10 cellular contexts compared by ENCODE assay signal in genomic region chr14:36747411-36748184, GRCh38.
DNase-seq lines count a peak whose midpoint lies in the region; ATAC-seq, FAIRE-seq and TF ChIP-seq lines count a peak whose summit lies in the region.
"Had no signal": no experiment of that assay in that cellular context is flagged by ENCODE, and none has a peak within 500 bp of the region (broad histone marks: within the 10 kb centered on the region; RNA-seq: fewer than 3 reads in every experiment).

No MANE protein-coding gene starts in this region.

- 46 to 59% methylated on average over 8 of the region's 8 CpGs for WGBS in gastroesophageal sphincter (ENCODE audit: low coverage in 1 of 2), 2 donors

- H3K9me2 ChIP-seq in HCT116 (ENCODE audit: insufficient read depth) = no peaks in the 10 kb centered on the region

- TF ChIP-seq EP300 in gastroesophageal sphincter (IDR thresholded peaks at IDR 0.05) = no peak

- TF ChIP-seq CTCF in C4-2B (conservative IDR thresholded peaks at IDR 0.05) (peak; percentile 91), HCT116 (IDR thresholded peaks at IDR 0.05 in 2 of 3, conservative IDR thresholded peaks at IDR 0.05 in 1 of 3; ENCODE audit: borderline replicate concordance in 1 of 3, insufficient read depth in 1 of 3, low read depth in 2 of 3, low read length in 2 of 3) (peak; percentile 48 to 84 (median 70); a peak in 5 of 6 replicates), VCaP (conservative IDR thresholded peaks at IDR 0.05) (peak; percentile 70), keratinocyte (optimal IDR thresholded peaks at IDR 0.05 in 1 of 3, IDR thresholded peaks at IDR 0.05 in 1 of 3, conservative IDR thresholded peaks at IDR 0.05 in 1 of 3; ENCODE audit: extremely low read depth in 1 of 3, insufficient read depth in 2 of 3, low read length in 3 of 3) (peak; percentile 38 to 59 (median 55)), gastroesophageal sphincter (IDR thresholded peaks at IDR 0.05) (no peak)

- H2AFZ ChIP-seq in HCT116 (ENCODE audit: low read depth, low read length, poor library complexity, severe bottlenecking) (peak overlapping the region; percentile 11), keratinocyte (ENCODE audit: control insufficient read depth, low read length) (no peak overlapping the region)

- H3K27me3 Mint-ChIP-seq in CD8-positive, alpha-beta memory T cell = no peaks in the 10 kb centered on the region

- DNase-seq in HCT116 (ENCODE audit: low read depth, low spot score) (no peak), keratinocyte (ENCODE audit: low read depth, low spot score) (no peak), occipital lobe (lab: John Stamatoyannopoulos, UW) (no peak)
- no peak for DNase-seq in activated CD4-positive, alpha-beta T cell treated with anti-CD3 and anti-CD28 coated beads, Interleukin-2, amount 50 U/mL, for 48 hours
- no peak for DNase-seq in CD8-positive, alpha-beta memory T cell
- DNase-seq: activated CD4-positive, alpha-beta T cell treated with anti-CD3 and anti-CD28 coated beads for 4 hours had no signal

- CTCF ChIA-PET in HCT116 (lab: Charles Lee) = interaction anchor here (0.6 to 2.0 kb wide), 19 partner anchors 8 to 617 kb away, joined by 3 to 16 read pairs (median 6); no protein-coding TSS in a partner anchor
- CTCF ChIA-PET in CD8-positive, alpha-beta memory T cell (lab: Charles Lee) = no interaction called here

- BruUV-seq in HCT116 (replicated peaks; lab: Mats Ljungman, UMichigan) = no TSS peak

- no peak for FAIRE-seq in keratinocyte (lab: Jason Lieb, UNC)
- FAIRE-seq: HTR-8/SVneo had no signal

- no peak overlapping the region for H3K27ac Mint-ChIP-seq in CD8-positive, alpha-beta memory T cell

- H4K20me1 ChIP-seq in HCT116 (ENCODE audit: insufficient read depth) (no peaks in the 10 kb centered on the region), keratinocyte (ENCODE audit: control insufficient read depth, extremely low read depth, insufficient read depth, low read length) (no peaks in the 10 kb centered on the region)

- no peak overlapping the region for H3K9ac ChIP-seq in HCT116 (ENCODE audit: low read length)
- H3K9ac ChIP-seq in keratinocyte (ENCODE audit: control insufficient read depth, extremely low read depth, insufficient read depth, low read length) = no peak overlapping the region

- ATAC-seq in HCT116 (peak; percentile 86), gastroesophageal sphincter (no peak)

- RAD21 ChIA-PET in HCT116 (lab: Charles Lee; ENCODE audit: low non-redundant PET in 1 of 2, low total read pairs in 2 of 2, uncharacterized antibody in 2 of 2, unreplicated experiment in 2 of 2) = interaction anchor here in 1 of 2 experiments (0.5 kb wide), 1 partner anchor 453 kb away, joined by 5 read pairs; no protein-coding TSS in a partner anchor

- no peaks in the 10 kb centered on the region for H3K27me3 ChIP-seq in HCT116 (ENCODE audit: insufficient read depth, low read length)
- H3K27me3 ChIP-seq in keratinocyte (ENCODE audit: control insufficient read depth, extremely low read depth, insufficient read depth, low read length) = peaks cover 3% of the 10 kb centered on the region
- no peaks in the 10 kb centered on the region for H3K27me3 ChIP-seq in gastroesophageal sphincter
- H3K27me3 ChIP-seq in CD8-positive, alpha-beta memory T cell (ENCODE audit: insufficient read depth, low read length, poor library complexity, severe bottlenecking) = no peaks in the 10 kb centered on the region

- H3K79me2 ChIP-seq in HCT116 (ENCODE audit: insufficient read depth, low read length) (no peaks in the 10 kb centered on the region), keratinocyte (ENCODE audit: control insufficient read depth, insufficient read depth, low read length) (no peaks in the 10 kb centered on the region)

- no peaks in the 10 kb centered on the region for H3K36me3 Mint-ChIP-seq in CD8-positive, alpha-beta memory T cell

- H3K4me2 ChIP-seq in HCT116 (ENCODE audit: low read length) = no peak overlapping the region
- H3K4me2 ChIP-seq in keratinocyte (ENCODE audit: control insufficient read depth, extremely low read depth, insufficient read depth, low read depth, low read length) = no peak overlapping the region

- no peaks in the 10 kb centered on the region for H3K4me1 Mint-ChIP-seq in CD8-positive, alpha-beta memory T cell

- H3K36me3 ChIP-seq in HCT116 (ENCODE audit: control insufficient read depth in 1 of 2, insufficient read depth in 2 of 2, low read length in 2 of 2) (no peaks in the 10 kb centered on the region), keratinocyte (ENCODE audit: control insufficient read depth in 2 of 2, extremely low read depth in 1 of 2, insufficient read depth in 2 of 2, low read length in 2 of 2) (no peaks in the 10 kb centered on the region), gastroesophageal sphincter (no peaks in the 10 kb centered on the region)
- H3K36me3 ChIP-seq in CD8-positive, alpha-beta memory T cell (ENCODE audit: insufficient read depth, low read length) = no peaks in the 10 kb centered on the region

- peak; percentile 31 for TF ChIP-seq RAD21 in HCT116 (IDR thresholded peaks at IDR 0.05; ENCODE audit: low read depth)

- H3K4me3 ChIP-seq in HCT116 (replicated peaks in 1 of 2; ENCODE audit: low read depth in 1 of 2, low read length in 2 of 2) (no peak overlapping the region), keratinocyte (ENCODE audit: control insufficient read depth in 2 of 3, extremely low read depth in 1 of 3, insufficient read depth in 2 of 3, low read depth in 1 of 3, low read length in 3 of 3) (no peak overlapping the region), gastroesophageal sphincter (no peak overlapping the region)
- H3K4me3 ChIP-seq in CD8-positive, alpha-beta memory T cell (ENCODE audit: low read length) = no peak overlapping the region

- POLR2A ChIA-PET in HCT116 (lab: Charles Lee) = no interaction called here
- POLR2A ChIA-PET in CD8-positive, alpha-beta memory T cell (lab: Charles Lee) = no interaction called here

- intact Hi-C loops in HCT116 (cut with micrococcal nuclease) = no loop called here

- H3K4me3 Mint-ChIP-seq in CD8-positive, alpha-beta memory T cell = no peak overlapping the region

- no peaks in the 10 kb centered on the region for H3K9me1 ChIP-seq in keratinocyte (ENCODE audit: control insufficient read depth, extremely low read depth, insufficient read depth, low read length)

- H3K9me3 ChIP-seq in HCT116 (ENCODE audit: control insufficient read depth in 1 of 2, insufficient read depth in 1 of 2, low read depth in 1 of 2, low read length in 2 of 2) (no peaks in the 10 kb centered on the region), keratinocyte (ENCODE audit: control insufficient read depth, low read depth, low read length) (no peaks in the 10 kb centered on the region), gastroesophageal sphincter (peaks cover 0 to 17% (median 0%) of the 10 kb centered on the region in 3 donors)
- H3K9me3 ChIP-seq in CD8-positive, alpha-beta memory T cell (ENCODE audit: low read length) = no peaks in the 10 kb centered on the region

- no peaks in the 10 kb centered on the region for H3K4me1 ChIP-seq in HCT116 (ENCODE audit: control insufficient read depth in 1 of 2, insufficient read depth in 2 of 2, low read length in 2 of 2)
- H3K4me1 ChIP-seq in keratinocyte (ENCODE audit: control insufficient read depth, extremely low read depth, insufficient read depth, low read length) = no peaks in the 10 kb centered on the region
- no peaks in the 10 kb centered on the region for H3K4me1 ChIP-seq in gastroesophageal sphincter
- H3K4me1 ChIP-seq in CD8-positive, alpha-beta memory T cell (ENCODE audit: insufficient read depth, low read length) = no peaks in the 10 kb centered on the region

- TF ChIP-seq POLR2A in HCT116 (IDR thresholded peaks at IDR 0.05; ENCODE audit: borderline replicate concordance, extremely low read depth, insufficient read depth, insufficient read length) (no peak), gastroesophageal sphincter (IDR thresholded peaks at IDR 0.05) (no peak)

- dilution Hi-C loops in keratinocyte (cut with MboI; ENCODE audit: extremely low pct_ligation_motif_present, low sequenced_read_pairs) = no loop called here

- no peak overlapping the region for H3K27ac ChIP-seq in C4-2B
- no peak overlapping the region for H3K27ac ChIP-seq in HCT116 (ENCODE audit: low read depth, low read length)
- H3K27ac ChIP-seq in VCaP = no peak overlapping the region
- no peak overlapping the region for H3K27ac ChIP-seq in keratinocyte (ENCODE audit: control insufficient read depth, insufficient read depth, low read length)
- H3K27ac ChIP-seq in gastroesophageal sphincter = no peak overlapping the region
- no peak overlapping the region for H3K27ac ChIP-seq in CD8-positive, alpha-beta memory T cell (ENCODE audit: low read depth, low read length)

- peaks cover 0 to 15% (median 12%) of the 10 kb centered on the region in 5 donors for H3K9me3 Mint-ChIP-seq in CD8-positive, alpha-beta memory T cell

TF ChIP-seq in HCT116, 20 proteins besides CTCF, POLR2A, EP300 and RAD21:
- TF ChIP-seq ZBTB33 (IDR thresholded peaks at IDR 0.05; ENCODE audit: extremely low read depth, insufficient replicate concordance, low read length) = no peak

Comparison
In these comparisons a context has a peak if more than half of its experiments do, and no peak if none do; other contexts are left out.
1. CTCF ChIP-seq: peak in C4-2B (single experiment), HCT116 (3 of 3), VCaP (single experiment) and keratinocyte (3 of 3); none in gastroesophageal sphincter (0 of 4).